ENCODE assay signal across 13 cellular contexts in the genomic region with DNA sequence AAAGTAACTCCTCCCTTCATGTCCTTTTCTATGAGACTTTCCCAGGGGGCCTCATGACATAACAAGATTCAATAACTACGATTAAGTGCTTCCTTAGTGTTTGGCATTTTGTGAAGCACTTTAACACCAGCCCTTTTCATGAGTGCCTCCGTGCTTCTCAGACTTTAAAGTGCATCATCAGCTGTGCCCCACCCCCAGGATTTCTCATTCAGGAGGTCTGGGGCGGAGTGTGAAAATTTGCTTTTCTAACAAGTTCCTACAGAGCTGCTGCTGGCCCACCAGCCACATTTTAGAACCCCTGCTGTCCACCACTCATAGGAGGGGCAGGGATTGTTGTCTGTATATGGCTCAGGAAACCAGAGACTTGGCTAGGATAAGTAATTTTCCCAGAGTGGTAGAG.
A peak's percentile ranks its signal among the peaks of the same experiment; 100 is the strongest.
DNase-seq lines count a peak whose midpoint lies in the region; ATAC-seq and TF ChIP-seq lines count a peak whose summit lies in the region.
"Had no signal": no experiment of that assay in that cellular context is flagged by ENCODE, and none has a peak within 500 bp of the region (broad histone marks: within the 10 kb centered on the region; RNA-seq: fewer than 3 reads in every experiment).

No MANE protein-coding gene starts in this region.

- WGBS in heart left ventricle, 4 donors: 66 to 77% (median 73%) methylated on average over 3 of the region's 3 CpGs

- intact Hi-C loops in left lung (cut with DNase I): no loop called here
- intact Hi-C loops in heart left ventricle (cut with DNase I): no loop called here

- H3K36me3 ChIP-seq in HEK293 (ENCODE audit: control insufficient read depth in 2 of 2, insufficient read depth in 1 of 2, low read length in 2 of 2) (no peaks in the 10 kb centered on the region), left lung (no peaks in the 10 kb centered on the region), heart left ventricle (no peaks in the 10 kb centered on the region)
- H3K36me3 ChIP-seq: HAP-1 had no signal

- POLR2A ChIA-PET in HEK293 (lab: Yijun Ruan, JAX): no interaction called here
- POLR2A ChIA-PET in WTC11 (lab: Charles Lee): no interaction called here

- no peak overlapping the region for H3K27ac Mint-ChIP-seq in WTC11
- H3K27ac Mint-ChIP-seq: CD8-positive, alpha-beta T cell; HFFc6 had no signal

- no peak overlapping the region for H3K4me3 Mint-ChIP-seq in WTC11
- H3K4me3 Mint-ChIP-seq: CD14-positive monocyte; CD8-positive, alpha-beta T cell; HFFc6 had no signal

- H3K9me3 Mint-ChIP-seq in WTC11: peaks cover 9% of the 10 kb centered on the region
- H3K9me3 Mint-ChIP-seq: CD14-positive monocyte; CD8-positive, alpha-beta T cell had no signal

- H3K27ac ChIP-seq in HEK293 (ENCODE audit: extremely low read depth, low read depth, low read length) (no peak overlapping the region), left lung (no peak overlapping the region), heart left ventricle (no peak overlapping the region)
- H3K27ac ChIP-seq: GM23248 had no signal

- H3K4me1 Mint-ChIP-seq in WTC11: peaks cover 15% of the 10 kb centered on the region

- H3K4me3 ChIP-seq in HEK293 (ENCODE audit: low read depth, low read length): no peak overlapping the region
- no peak overlapping the region for H3K4me3 ChIP-seq in left lung
- H3K4me3 ChIP-seq in heart left ventricle: no peak overlapping the region
- H3K4me3 ChIP-seq: GM23248, HAP-1 had no signal

- H3K4me1 ChIP-seq in HEK293 (ENCODE audit: control insufficient read depth, insufficient read depth, low read length) (no peaks in the 10 kb centered on the region), left lung (no peaks in the 10 kb centered on the region), heart left ventricle (no peaks in the 10 kb centered on the region)
- H3K4me1 ChIP-seq: Caco-2, HAP-1 had no signal

- no peak for TF ChIP-seq POLR2A in heart left ventricle (IDR thresholded peaks at IDR 0.05)

- CTCF ChIA-PET in HEK293 (lab: Yijun Ruan, JAX) (interaction anchor here (0.9 kb wide), 1 partner anchor 427 kb away, joined by 4 read pairs; no protein-coding TSS in a partner anchor), WTC11 (lab: Charles Lee) (interaction anchor here (0.9 kb wide), 1 partner anchor 160 kb away, joined by 4 read pairs; no protein-coding TSS in a partner anchor)

- H3K27me3 Mint-ChIP-seq in WTC11 (ENCODE audit: low read depth): peaks cover 3% of the 10 kb centered on the region; the same call in 1 of the 2 replicates

- no peak for DNase-seq in WTC11 (ENCODE audit: low spot score)
- DNase-seq in left lung: no peak
- DNase-seq in activated naive CD4-positive, alpha-beta T cell (lab: John Stamatoyannopoulos, UW): no peak
- DNase-seq in heart left ventricle: no peak
- DNase-seq in midbrain (lab: John Stamatoyannopoulos, UW): no peak
- DNase-seq: Caco-2; CD8-positive, alpha-beta T cell; GM23248; HFFc6 had no signal

- ATAC-seq in WTC11: peak; percentile 30
- peak; percentile 82 for ATAC-seq in left lung
- ATAC-seq in heart left ventricle: no peak
- ATAC-seq in HG03280 (IDR thresholded peaks at IDR 0.05; ENCODE audit: unreplicated experiment): no peak
- ATAC-seq: CD8-positive, alpha-beta T cell had no signal

- no peaks in the 10 kb centered on the region for H3K36me3 Mint-ChIP-seq in WTC11
- H3K36me3 Mint-ChIP-seq: CD8-positive, alpha-beta T cell had no signal

- H3K27me3 ChIP-seq in left lung: no peaks in the 10 kb centered on the region
- H3K27me3 ChIP-seq in heart left ventricle: no peaks in the 10 kb centered on the region

- H3K9me3 ChIP-seq in HEK293 (ENCODE audit: control insufficient read depth, insufficient read depth, low read depth, low read length) (no peaks in the 10 kb centered on the region), left lung (no peaks in the 10 kb centered on the region), heart left ventricle (no peaks in the 10 kb centered on the region)
- H3K9me3 ChIP-seq: Caco-2, HAP-1 had no signal

- TF ChIP-seq CTCF in HEK293 (tag by site-specific recombination; IDR thresholded peaks at IDR 0.05) (no peak), WTC11 (IDR thresholded peaks at IDR 0.05) (no peak), left lung (IDR thresholded peaks at IDR 0.05) (no peak), heart left ventricle (IDR thresholded peaks at IDR 0.05) (no peak)

TF ChIP-seq in HEK293, 187 proteins besides CTCF, POLR2A, EP300 and RAD21:
- TF ChIP-seq ZNF747 (tag by site-specific recombination; IDR thresholded peaks at IDR 0.05) (no peak), ZIC2 (tag by site-specific recombination; IDR thresholded peaks at IDR 0.05) (peak; percentile 30; the same call in 1 of the 2 replicates)

TF ChIP-seq in WTC11, 78 proteins besides CTCF, POLR2A, EP300 and RAD21 (continues in another document):
- no peak for TF ChIP-seq NFYB (CRISPR knock-in tag; conservative IDR thresholded peaks at IDR 0.05; ENCODE audit: low read depth)
- TF ChIP-seq CREM (CRISPR knock-in tag; IDR thresholded peaks at IDR 0.05): no peak
- TF ChIP-seq, protein P1, sequence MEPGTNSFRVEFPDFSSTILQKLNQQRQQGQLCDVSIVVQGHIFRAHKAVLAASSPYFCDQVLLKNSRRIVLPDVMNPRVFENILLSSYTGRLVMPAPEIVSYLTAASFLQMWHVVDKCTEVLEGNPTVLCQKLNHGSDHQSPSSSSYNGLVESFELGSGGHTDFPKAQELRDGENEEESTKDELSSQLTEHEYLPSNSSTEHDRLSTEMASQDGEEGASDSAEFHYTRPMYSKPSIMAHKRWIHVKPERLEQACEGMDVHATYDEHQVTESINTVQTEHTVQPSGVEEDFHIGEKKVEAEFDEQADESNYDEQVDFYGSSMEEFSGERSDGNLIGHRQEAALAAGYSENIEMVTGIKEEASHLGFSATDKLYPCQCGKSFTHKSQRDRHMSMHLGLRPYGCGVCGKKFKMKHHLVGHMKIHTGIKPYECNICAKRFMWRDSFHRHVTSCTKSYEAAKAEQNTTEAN (CRISPR knock-in tag; IDR thresholded peaks at IDR 0.05): no peak
- no peak for TF ChIP-seq PRDM15 (CRISPR knock-in tag; IDR thresholded peaks at IDR 0.05)
- TF ChIP-seq, protein P2, sequence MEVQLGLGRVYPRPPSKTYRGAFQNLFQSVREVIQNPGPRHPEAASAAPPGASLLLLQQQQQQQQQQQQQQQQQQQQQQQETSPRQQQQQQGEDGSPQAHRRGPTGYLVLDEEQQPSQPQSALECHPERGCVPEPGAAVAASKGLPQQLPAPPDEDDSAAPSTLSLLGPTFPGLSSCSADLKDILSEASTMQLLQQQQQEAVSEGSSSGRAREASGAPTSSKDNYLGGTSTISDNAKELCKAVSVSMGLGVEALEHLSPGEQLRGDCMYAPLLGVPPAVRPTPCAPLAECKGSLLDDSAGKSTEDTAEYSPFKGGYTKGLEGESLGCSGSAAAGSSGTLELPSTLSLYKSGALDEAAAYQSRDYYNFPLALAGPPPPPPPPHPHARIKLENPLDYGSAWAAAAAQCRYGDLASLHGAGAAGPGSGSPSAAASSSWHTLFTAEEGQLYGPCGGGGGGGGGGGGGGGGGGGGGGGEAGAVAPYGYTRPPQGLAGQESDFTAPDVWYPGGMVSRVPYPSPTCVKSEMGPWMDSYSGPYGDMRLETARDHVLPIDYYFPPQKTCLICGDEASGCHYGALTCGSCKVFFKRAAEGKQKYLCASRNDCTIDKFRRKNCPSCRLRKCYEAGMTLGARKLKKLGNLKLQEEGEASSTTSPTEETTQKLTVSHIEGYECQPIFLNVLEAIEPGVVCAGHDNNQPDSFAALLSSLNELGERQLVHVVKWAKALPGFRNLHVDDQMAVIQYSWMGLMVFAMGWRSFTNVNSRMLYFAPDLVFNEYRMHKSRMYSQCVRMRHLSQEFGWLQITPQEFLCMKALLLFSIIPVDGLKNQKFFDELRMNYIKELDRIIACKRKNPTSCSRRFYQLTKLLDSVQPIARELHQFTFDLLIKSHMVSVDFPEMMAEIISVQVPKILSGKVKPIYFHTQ (CRISPR knock-in tag; IDR thresholded peaks at IDR 0.05): no peak

Comparison
In these comparisons a context has a peak if more than half of its experiments do, and no peak if none do; other contexts are left out.
1. ATAC-seq: peak in WTC11 (single experiment) and left lung (single experiment); none in heart left ventricle (0 of 4) and HG03280 (single experiment).